In genomic region chr11:2482199-2482598, GRCh38 we compare ENCODE assay signal across 20 cellular contexts. TPM values are rescaled to one million over a fixed set of nuclear protein-coding genes. Genes with fewer than 3 reads are reported as not detected.
DNase-seq lines count a peak whose midpoint lies in the region; TF ChIP-seq lines count a peak whose summit lies in the region.
"Had no signal": no experiment of that assay in that cellular context is flagged by ENCODE, and none has a peak within 500 bp of the region (broad histone marks: within the 10 kb centered on the region; RNA-seq: fewer than 3 reads in every experiment).

No MANE protein-coding gene starts in this region.

- H2AFZ ChIP-seq in osteoblast (ENCODE audit: low read length) = no peak overlapping the region

- no peaks in the 10 kb centered on the region for H3K9me3 ChIP-seq in osteoblast (ENCODE audit: low read depth, low read length)
- H3K9me3 ChIP-seq in CD4-positive, alpha-beta memory T cell (ENCODE audit: control insufficient read depth in 1 of 2, low read length in 2 of 2) = no peaks in the 10 kb centered on the region

- no peak overlapping the region for H3K27ac Mint-ChIP-seq in CD4-positive, alpha-beta memory T cell
- H3K27ac Mint-ChIP-seq: B cell; CD4-positive, alpha-beta T cell had no signal

- H3K4me1 Mint-ChIP-seq in CD4-positive, alpha-beta memory T cell = peaks cover 12 to 24% (median 14%) of the 10 kb centered on the region in 4 donors

- POLR2A ChIA-PET in CD4-positive, alpha-beta memory T cell (lab: Charles Lee; ENCODE audit: partially characterized antibody) = no interaction called here

- H4K20me1 ChIP-seq in osteoblast (ENCODE audit: insufficient read depth, low read length) = no peaks in the 10 kb centered on the region

- CTCF ChIA-PET in CD4-positive, alpha-beta memory T cell (lab: Charles Lee; ENCODE audit: partially characterized antibody) = interaction anchor here (1.2 kb wide), 1 partner anchor 26 kb away, joined by 3 read pairs; no protein-coding TSS in a partner anchor

- intact Hi-C loops in CD4-positive, alpha-beta memory T cell (cut with micrococcal nuclease) = no loop called here

- peaks cover 5 to 42% (median 31%) of the 10 kb centered on the region in 8 donors for H3K9me3 Mint-ChIP-seq in CD4-positive, alpha-beta memory T cell

- TF ChIP-seq CTCF in GM13977 (IDR thresholded peaks at IDR 0.05; ENCODE audit: extremely low read depth, insufficient read depth, missing control alignments) (no peak), osteoblast (IDR thresholded peaks at IDR 0.05; ENCODE audit: extremely low read depth, low read depth, low read length) (no peak)

- H3K27me3 ChIP-seq in osteoblast (ENCODE audit: insufficient read depth, low read length) = peaks cover 13% of the 10 kb centered on the region
- H3K27me3 ChIP-seq in CD4-positive, alpha-beta memory T cell (ENCODE audit: insufficient read depth, low read length) = no peaks in the 10 kb centered on the region

- H3K4me3 ChIP-seq in osteoblast (ENCODE audit: insufficient read depth, low read length) = no peak overlapping the region
- H3K4me3 ChIP-seq in CD4-positive, alpha-beta memory T cell (ENCODE audit: low read length in 2 of 2) = no peak overlapping the region
- H3K4me3 ChIP-seq: GM12878, SJCRH30 had no signal

- H3K4me2 ChIP-seq in osteoblast (ENCODE audit: insufficient read depth, low read length) = no peak overlapping the region

- no peak overlapping the region for H3K4me3 Mint-ChIP-seq in CD4-positive, alpha-beta memory T cell

- no peaks in the 10 kb centered on the region for H3K79me2 ChIP-seq in osteoblast (ENCODE audit: insufficient read depth, low read length)

- no peaks in the 10 kb centered on the region for H3K36me3 ChIP-seq in osteoblast (ENCODE audit: insufficient read depth, low read length)
- H3K36me3 ChIP-seq in CD4-positive, alpha-beta memory T cell (ENCODE audit: insufficient read depth, low read length) = no peaks in the 10 kb centered on the region
- H3K36me3 ChIP-seq: SJCRH30 had no signal

- in situ Hi-C loops in GM13977 (cut with MboI; ENCODE audit: low pct_unique_long_range_greater_than_20kb, low sequenced_read_pairs, unreplicated experiment) = no loop called here

- H3K27me3 Mint-ChIP-seq in CD4-positive, alpha-beta memory T cell = no peaks in the 10 kb centered on the region
- H3K27me3 Mint-ChIP-seq: B cell; CD4-positive, alpha-beta T cell had no signal

- H3K27ac ChIP-seq in osteoblast (ENCODE audit: low read depth, low read length) = no peak overlapping the region
- H3K27ac ChIP-seq in CD4-positive, alpha-beta memory T cell (ENCODE audit: low read depth, low read length) = no peak overlapping the region
- H3K27ac ChIP-seq: SJCRH30 had no signal

- H3K36me3 Mint-ChIP-seq in CD4-positive, alpha-beta memory T cell = peaks cover 64 to 79% of the 10 kb centered on the region in 2 donors

- H3K4me1 ChIP-seq in osteoblast (ENCODE audit: insufficient read depth, low read length) = no peaks in the 10 kb centered on the region
- no peaks in the 10 kb centered on the region for H3K4me1 ChIP-seq in CD4-positive, alpha-beta memory T cell (ENCODE audit: insufficient read depth, low read length)
- H3K4me1 ChIP-seq: SJCRH30 had no signal

- DNase-seq in AG08395 (ENCODE audit: low spot score) (peak; percentile 1), GM13977 (ENCODE audit: low spot score) (peak; percentile 4), NCI-H748 treated with DMSO at 0.1 percent for 48 hours (lab: John Stamatoyannopoulos, UW) (peak; percentile 61), osteoblast (ENCODE audit: insufficient read length, low spot score, missing footprints) (peak; percentile 17), COLO668 (lab: John Stamatoyannopoulos, UW; ENCODE audit: unreplicated experiment) (no peak), activated gamma-delta T cell treated with Interleukin-2 at 50 U/mL for 16 hours (no peak)
- DNase-seq in CD4-positive, alpha-beta memory T cell = no peak
- DNase-seq: CD4-positive, alpha-beta T cell; DND-41; GOT3; KG1; NCI-H1694 treated with DMSO at 0.1 percent for 48 hours; NCI-H2107; NCI-H446 treated with DMSO at 0.1 percent for 48 hours; NCI-H526 treated with DMSO at 0.1 percent for 48 hours; OCI-M1; SJCRH30 had no signal

RNA-seq across cellular contexts. Expression of gene KCNQ1, which starts 37.4 kb away (rescaled TPM):
- not detected in 2 replicates for total RNA-seq in osteoblast
- 10 to 100 TPM; 21.4 to 21.6 TPM for total RNA-seq in CD4-positive, alpha-beta memory T cell
- polyA plus RNA-seq in CD4-positive, alpha-beta memory T cell = 10 to 100 TPM in 1 of 2 donors, 1 to 10 TPM in 1; 5.4 to 21.7 TPM
- total RNA-seq: HT1080, SJCRH30 had no signal

RNA-seq across cellular contexts. Expression of gene TRPM5, which starts 37.9 kb away (rescaled TPM):
- under 0.01 TPM in 1 of 2 replicates, not detected in the other for total RNA-seq in osteoblast
- total RNA-seq in CD4-positive, alpha-beta memory T cell = under 1 TPM; 0.19 to 0.23 TPM
- not detected for polyA plus RNA-seq in CD4-positive, alpha-beta memory T cell
- total RNA-seq: B cell, GM12878, SJCRH30 had no signal
- polyA plus RNA-seq: GM12878 had no signal

Comparison
In these comparisons a context has a peak if more than half of its experiments do, and no peak if none do; other contexts are left out.
1. DNase-seq: peak in AG08395 (single experiment), GM13977 (single experiment), NCI-H748 treated with DMSO at 0.1 percent for 48 hours (single experiment) and osteoblast (single experiment); none in COLO668 (single experiment), activated gamma-delta T cell treated with Interleukin-2 at 50 U/mL for 16 hours (single experiment) and CD4-positive, alpha-beta memory T cell (0 of 5).
2. RNA of gene KCNQ1, which starts 37.4 kb away (total RNA-seq): 21.4 to 21.6 TPM in CD4-positive, alpha-beta memory T cell; not detected in osteoblast; every median in the first group is over 10 times any median in the second.